1 cellular context compared by ENCODE assay signal in genomic region chr13:78649997-78650724, GRCh38.
A peak's percentile ranks its signal among the peaks of the same experiment; 100 is the strongest.
TF ChIP-seq lines count a peak whose summit lies in the region.

No MANE protein-coding gene starts in this region.

TF ChIP-seq in endothelial cell of umbilical vein, 7 proteins besides CTCF, POLR2A, EP300 and RAD21:
- TF ChIP-seq FOS (IDR thresholded peaks at IDR 0.05; ENCODE audit: borderline replicate concordance, insufficient read depth, low read length) (peak; percentile 23), MAX (IDR thresholded peaks at IDR 0.05; ENCODE audit: insufficient read depth, insufficient read length) (no peak), EZH2 (IDR thresholded peaks at IDR 0.05; ENCODE audit: borderline replicate concordance, low read depth, low read length, severe bottlenecking) (no peak), JUN (IDR thresholded peaks at IDR 0.05; ENCODE audit: borderline replicate concordance, insufficient read depth, insufficient read length, low read depth) (no peak), MYC (IDR thresholded peaks at IDR 0.05; ENCODE audit: low read depth, low read length) (no peak), POLR2AphosphoS5 (IDR thresholded peaks at IDR 0.05; ENCODE audit: insufficient read depth, low read depth, low read length) (peak; percentile 24), GATA2 (IDR thresholded peaks at IDR 0.05; ENCODE audit: insufficient read depth, insufficient read length, low read depth, low read length) (peak; percentile 84)
